In the genomic region with DNA sequence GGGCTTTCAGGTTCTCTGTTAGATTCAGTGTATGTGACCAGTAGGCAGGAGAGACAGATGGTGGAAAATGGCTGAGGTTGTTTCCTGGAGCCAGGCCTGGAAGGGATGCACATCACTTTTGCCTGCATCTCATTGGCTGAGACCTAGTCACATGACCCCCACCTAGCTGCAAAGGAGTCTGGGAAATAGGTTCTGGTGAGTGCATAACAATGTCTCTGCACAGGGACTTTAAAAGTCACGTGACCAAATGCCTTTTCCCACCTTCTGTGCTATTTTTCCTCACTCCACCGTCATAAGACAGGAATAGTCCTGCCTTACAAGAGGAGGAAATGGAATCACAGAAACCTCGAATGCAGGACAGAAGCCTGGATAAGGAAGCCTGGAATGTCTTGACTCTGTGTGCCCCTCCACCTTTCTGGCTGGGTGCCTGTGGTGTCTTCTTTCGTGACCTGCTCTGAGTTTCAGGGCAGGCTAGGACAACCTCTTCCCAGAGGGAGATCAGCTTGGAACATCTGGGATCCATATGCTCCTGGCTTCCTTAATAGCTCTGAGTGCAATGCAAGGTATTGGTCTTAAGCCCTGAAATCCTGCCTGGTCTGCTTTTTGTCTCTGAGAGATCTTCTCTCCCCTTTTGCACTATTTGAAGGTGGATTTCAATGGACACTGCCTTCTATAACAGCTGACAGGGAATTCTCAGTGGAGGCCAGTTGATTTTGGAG, we compare ENCODE assay signal across 26 cellular contexts.
DNase-seq lines count a peak whose midpoint lies in the region; ATAC-seq and TF ChIP-seq lines count a peak whose summit lies in the region.
"Had no signal": no experiment of that assay in that cellular context is flagged by ENCODE, and none has a peak within 500 bp of the region (broad histone marks: within the 10 kb centered on the region; RNA-seq: fewer than 3 reads in every experiment).

No MANE protein-coding gene starts in this region.

- no peaks in the 10 kb centered on the region for H3K79me2 ChIP-seq in SK-N-SH (ENCODE audit: insufficient read depth)

- BruUV-seq in Calu3 (replicated peaks; lab: Mats Ljungman, UMichigan), result no TSS peak

- 0 out of 2 replicates have a peak, but pooled peaks cover 3% of the 10 kb centered on the region for H3K9me3 ChIP-seq in SK-N-SH
- peaks cover 0 to 5% (median 0%) of the 10 kb centered on the region in 3 experiments for H3K9me3 ChIP-seq in naive thymus-derived CD4-positive, alpha-beta T cell (ENCODE audit: control insufficient read depth in 2 of 3, low read length in 3 of 3)
- H3K9me3 ChIP-seq: mucosa of descending colon had no signal

- no peaks in the 10 kb centered on the region for H3K27me3 ChIP-seq in SK-N-SH (ENCODE audit: insufficient read depth)
- H3K27me3 ChIP-seq in naive thymus-derived CD4-positive, alpha-beta T cell (ENCODE audit: control insufficient read depth in 2 of 2, insufficient read depth in 2 of 2, low read length in 2 of 2), result peaks cover 0 to 2% of the 10 kb centered on the region in 2 donors
- H3K27me3 ChIP-seq: left lung, neural progenitor cell, tibial nerve had no signal

- 35% methylated on average over 4 of the region's 4 CpGs for WGBS in SK-N-SH (ENCODE audit: low lambda C conversion rate)

- no peaks in the 10 kb centered on the region for H3F3A ChIP-seq in SK-N-SH (replicated peaks; ENCODE audit: insufficient read depth)

- H3K9me3 Mint-ChIP-seq in naive thymus-derived CD4-positive, alpha-beta T cell, result peaks cover 7 to 53% (median 17%) of the 10 kb centered on the region in 11 donors
- no peaks in the 10 kb centered on the region for H3K9me3 Mint-ChIP-seq in Calu3 (ENCODE audit: low read depth, unreplicated experiment)

- H3K27me3 Mint-ChIP-seq in naive thymus-derived CD4-positive, alpha-beta T cell, result peaks cover 0 to 21% (median 12%) of the 10 kb centered on the region in 5 donors
- H3K27me3 Mint-ChIP-seq in Calu3 (ENCODE audit: unreplicated experiment), result no peaks in the 10 kb centered on the region

- POLR2A ChIA-PET in SK-N-SH (lab: Yijun Ruan, JAX) (no interaction called here), RWPE1 (lab: Yijun Ruan, JAX; ENCODE audit: low non-redundant PET) (no interaction called here)
- POLR2A ChIA-PET in naive thymus-derived CD4-positive, alpha-beta T cell (lab: Charles Lee), result no interaction called here

- H3K27ac ChIP-seq in SK-N-SH (ENCODE audit: low read depth in 2 of 2, low read length in 1 of 2) (peak overlapping the region in 1 of 2 experiments; percentile 55; a peak in 2 of 4 replicates), RWPE1 (no peak overlapping the region)
- no peak overlapping the region for H3K27ac ChIP-seq in naive thymus-derived CD4-positive, alpha-beta T cell (ENCODE audit: low read depth, low read length)
- H3K27ac ChIP-seq: left lung, neural progenitor cell, tibial nerve had no signal

- H3K4me2 ChIP-seq in SK-N-SH, result no peak overlapping the region
- H3K4me2 ChIP-seq: neural progenitor cell, smooth muscle cell had no signal

- no peak for TF ChIP-seq RAD21 in SK-N-SH (IDR thresholded peaks at IDR 0.05; ENCODE audit: low read length)

- no peak for TF ChIP-seq CTCF in AG10803 (conservative IDR thresholded peaks at IDR 0.05; ENCODE audit: low read length)
- TF ChIP-seq CTCF in SK-N-SH (IDR thresholded peaks at IDR 0.05), result no peak
- TF ChIP-seq CTCF in RWPE1 (conservative IDR thresholded peaks at IDR 0.05; ENCODE audit: low read depth), result no peak
- TF ChIP-seq CTCF in Calu3 (IDR thresholded peaks at IDR 0.05; ENCODE audit: unreplicated experiment), result no peak

- H3K4me1 ChIP-seq in SK-N-SH (ENCODE audit: control insufficient read depth in 1 of 2, insufficient read depth in 2 of 2, low read depth in 1 of 2, low read length in 1 of 2), result peaks cover 0 to 9% of the 10 kb centered on the region in 2 experiments; a peak in 1 of 4 replicates
- H3K4me1 ChIP-seq in naive thymus-derived CD4-positive, alpha-beta T cell (ENCODE audit: control insufficient read depth in 2 of 2, insufficient read depth in 2 of 2, low read length in 2 of 2), result no peaks in the 10 kb centered on the region
- H3K4me1 ChIP-seq: left lung, neural progenitor cell, tibial nerve had no signal

- TF ChIP-seq EP300 in SK-N-SH (IDR thresholded peaks at IDR 0.05; ENCODE audit: borderline replicate concordance in 1 of 2, low read depth in 1 of 2, low read length in 1 of 2), result no peak

- H3K9ac ChIP-seq in SK-N-SH, result no peak overlapping the region
- H3K9ac ChIP-seq: neural progenitor cell had no signal

- peaks cover 0 to 9% (median 6%) of the 10 kb centered on the region in 5 donors for H3K36me3 Mint-ChIP-seq in naive thymus-derived CD4-positive, alpha-beta T cell
- H3K36me3 Mint-ChIP-seq in Calu3 (ENCODE audit: insufficient read depth, unreplicated experiment), result no peaks in the 10 kb centered on the region
- H3K36me3 Mint-ChIP-seq: neural progenitor cell had no signal

- no peak overlapping the region for H3K4me3 Mint-ChIP-seq in naive thymus-derived CD4-positive, alpha-beta T cell
- no peak overlapping the region for H3K4me3 Mint-ChIP-seq in Calu3 (ENCODE audit: low read depth, unreplicated experiment)
- H3K4me3 Mint-ChIP-seq: activated CD8-positive, alpha-beta T cell treated with anti-CD3 and anti-CD28 coated beads for 36 hours; neural progenitor cell; stimulated activated naive CD8-positive, alpha-beta T cell treated with anti-CD3 and anti-CD28 coated beads, Interleukin-15, Interleukin-2, amounts not matched to agents 100 ng/mL and 50 ng/mL, for 24 hours had no signal

- H3K4me3 ChIP-seq in AG10803 (ENCODE audit: low read length) (no peak overlapping the region), SK-N-SH (ENCODE audit: low read depth in 2 of 2, low read length in 1 of 2) (no peak overlapping the region)
- H3K4me3 ChIP-seq in naive thymus-derived CD4-positive, alpha-beta T cell (ENCODE audit: low read length), result no peak overlapping the region
- H3K4me3 ChIP-seq: left lung, mucosa of descending colon, neural progenitor cell, smooth muscle cell, tibial nerve had no signal

- H2AFZ ChIP-seq in SK-N-SH (ENCODE audit: low read depth), result no peak overlapping the region
- H2AFZ ChIP-seq: neural progenitor cell had no signal

- no peak for ATAC-seq in naive thymus-derived CD4-positive, alpha-beta T cell
- ATAC-seq: activated CD8-positive, alpha-beta T cell treated with anti-CD3 and anti-CD28 coated beads for 36 hours; left lung; mucosa of descending colon had no signal

- DNase-seq in AG10803 (ENCODE audit: low read depth) (peak; percentile 91), GM04503 (ENCODE audit: low read depth) (peak; percentile 45), SK-N-SH (no peak), fibroblast of peridontal ligament (ENCODE audit: extremely low read depth) (peak; percentile 64), RWPE1 (ENCODE audit: low spot score) (no peak), Calu3 (no peak), activated gamma-delta T cell (lab: John Stamatoyannopoulos, UW) (no peak)
- no peak for DNase-seq in naive thymus-derived CD4-positive, alpha-beta T cell
- DNase-seq: activated CD4-positive, CD25-positive, alpha-beta regulatory T cell; activated CD8-positive, alpha-beta T cell treated with anti-CD3 and anti-CD28 coated beads for 36 hours; activated naive CD4-positive, alpha-beta T cell treated with Interleukin-2 at 50 U/mL for 16 hours; AML-193; anterior cingulate cortex; cerebellar nuclear complex; effector CD4-positive, alpha-beta T cell; Karpas-422; left lung; mucosa of descending colon; NCI-H187 treated with DMSO at 0.1 percent for 48 hours; NCI-H345; stimulated activated CD4-positive, alpha-beta T cell treated with anti-CD3 and anti-CD28 coated beads, Interleukin-4, amount 100 ng/mL, for 1 hour; T1000 had no signal

- H4K20me1 ChIP-seq in SK-N-SH (ENCODE audit: insufficient read depth), result no peaks in the 10 kb centered on the region

- intact Hi-C loops in naive thymus-derived CD4-positive, alpha-beta T cell (cut with micrococcal nuclease), result no loop called here
- intact Hi-C loops in Calu3 (cut with micrococcal nuclease; ENCODE audit: unreplicated experiment), result no loop called here

- H3K36me3 ChIP-seq in SK-N-SH (replicated peaks in 1 of 2; ENCODE audit: control insufficient read depth in 1 of 2, insufficient read depth in 2 of 2, low read length in 1 of 2), result no peaks in the 10 kb centered on the region
- H3K36me3 ChIP-seq in naive thymus-derived CD4-positive, alpha-beta T cell (ENCODE audit: control insufficient read depth in 2 of 3, insufficient read depth in 3 of 3, low read length in 3 of 3), result no peaks in the 10 kb centered on the region
- H3K36me3 ChIP-seq: left lung, neural progenitor cell, tibial nerve had no signal

- no peaks in the 10 kb centered on the region for H3K4me1 Mint-ChIP-seq in naive thymus-derived CD4-positive, alpha-beta T cell
- H3K4me1 Mint-ChIP-seq in Calu3 (ENCODE audit: low read depth, unreplicated experiment), result no peaks in the 10 kb centered on the region
- H3K4me1 Mint-ChIP-seq: neural progenitor cell had no signal

- CTCF ChIA-PET in SK-N-SH (lab: Yijun Ruan, JAX) (no interaction called here), RWPE1 (lab: Yijun Ruan, JAX) (no interaction called here), Calu3 (lab: Charles Lee) (no interaction called here)
- CTCF ChIA-PET in naive thymus-derived CD4-positive, alpha-beta T cell (lab: Charles Lee), result no interaction called here

- no peaks in the 10 kb centered on the region for H3K9me2 ChIP-seq in SK-N-SH

- H3K27ac Mint-ChIP-seq in naive thymus-derived CD4-positive, alpha-beta T cell, result no peak overlapping the region
- no peak overlapping the region for H3K27ac Mint-ChIP-seq in Calu3 (ENCODE audit: unreplicated experiment)
- H3K27ac Mint-ChIP-seq: activated CD8-positive, alpha-beta T cell treated with anti-CD3 and anti-CD28 coated beads for 36 hours; neural progenitor cell; stimulated activated naive CD8-positive, alpha-beta T cell treated with anti-CD3 and anti-CD28 coated beads, Interleukin-15, Interleukin-2, amounts not matched to agents 100 ng/mL and 50 ng/mL, for 24 hours had no signal

TF ChIP-seq in SK-N-SH, 30 proteins besides CTCF, POLR2A, EP300 and RAD21 (continues in another document):
- TF ChIP-seq RCOR1 (IDR thresholded peaks at IDR 0.05; ENCODE audit: low read length), result no peak
- no peak for TF ChIP-seq MAX (IDR thresholded peaks at IDR 0.05; ENCODE audit: low read depth)
- TF ChIP-seq TCF12 (IDR thresholded peaks at IDR 0.05), result peak; percentile 86
- peak; percentile 17 for TF ChIP-seq CHD2 (IDR thresholded peaks at IDR 0.05; ENCODE audit: low read length, partially characterized antibody)

Comparison
In these comparisons a context has a peak if more than half of its experiments do, and no peak if none do; other contexts are left out.
1. DNase-seq: peak in AG10803 (single experiment), GM04503 (single experiment) and fibroblast of peridontal ligament (single experiment); none in SK-N-SH (single experiment), naive thymus-derived CD4-positive, alpha-beta T cell (0 of 9), RWPE1 (single experiment), Calu3 (single experiment) and activated gamma-delta T cell (single experiment).